Comparison of ENCODE assay signal across 10 cellular contexts in genomic region chr19:35002037-35002535, GRCh38. TPM values are rescaled to one million over a fixed set of nuclear protein-coding genes. Genes with fewer than 3 reads are reported as not detected.
A peak's percentile ranks its signal among the peaks of the same experiment; 100 is the strongest.
DNase-seq lines count a peak whose midpoint lies in the region; ATAC-seq and TF ChIP-seq lines count a peak whose summit lies in the region.
"Had no signal": no experiment of that assay in that cellular context is flagged by ENCODE, and none has a peak within 500 bp of the region (broad histone marks: within the 10 kb centered on the region; RNA-seq: fewer than 3 reads in every experiment).

No MANE protein-coding gene starts in this region.

- ATAC-seq in activated B cell treated with CpG ODN at 0.5 μM for 24 hours (ENCODE audit: low read depth) (no peak), esophagus mucosa (no peak)

- H3K36me3 Mint-ChIP-seq in activated T-cell treated with anti-CD3 and anti-CD28 coated beads, Interleukin-2, amount 50 U/mL, for 24 hours (ENCODE audit: low read depth) = peaks cover 62% of the 10 kb centered on the region
- peaks cover 27% of the 10 kb centered on the region for H3K36me3 Mint-ChIP-seq in activated B cell treated with CpG ODN at 0.5 μM for 24 hours (ENCODE audit: low read depth)

- H3K4me3 ChIP-seq in iPS-20b (ENCODE audit: low read length) (peak overlapping the region; percentile 100), subcutaneous abdominal adipose tissue (ENCODE audit: low read depth in 1 of 5, low read length in 5 of 5) (peak overlapping the region in 4 of 5 donors; percentile 40 to 94 (median 77))

- H3K9ac ChIP-seq in iPS-20b (ENCODE audit: low read depth, low read length) (peak overlapping the region; percentile 99; the same call in 1 of the 2 replicates), subcutaneous abdominal adipose tissue (ENCODE audit: low read length in 5 of 5) (peak overlapping the region in 3 of 5 donors; percentile 5 to 65 (median 51))

- H3K9me3 ChIP-seq in iPS-20b (ENCODE audit: insufficient read depth, low read depth, low read length) (no peaks in the 10 kb centered on the region), subcutaneous abdominal adipose tissue (ENCODE audit: control insufficient read depth in 5 of 5, low read length in 5 of 5) (no peaks in the 10 kb centered on the region)

- H3K27ac Mint-ChIP-seq in activated T-cell treated with anti-CD3 and anti-CD28 coated beads, Interleukin-2, amount 50 U/mL, for 24 hours = peak overlapping the region; percentile 96
- peak overlapping the region; percentile 84 for H3K27ac Mint-ChIP-seq in activated B cell treated with CpG ODN at 0.5 μM for 24 hours

- POLR2A ChIA-PET in activated B cell treated with CpG ODN at 0.5 μM for 24 hours (lab: Charles Lee) = interaction anchor here (0.7 to 3.0 kb wide), 2 partner anchors 12 to 84 kb away, joined by 4 to 25 read pairs; no protein-coding TSS in a partner anchor

- intact Hi-C loops in activated B cell treated with CpG ODN at 0.5 μM for 24 hours (cut with micrococcal nuclease) = no loop called here

- peaks cover 47% of the 10 kb centered on the region for H3K36me3 ChIP-seq in iPS-20b (ENCODE audit: insufficient read depth, low read depth, low read length)
- H3K36me3 ChIP-seq in subcutaneous abdominal adipose tissue (ENCODE audit: control insufficient read depth in 5 of 5, insufficient read depth in 5 of 5, low read length in 5 of 5) = peaks cover 0 to 26% (median 19%) of the 10 kb centered on the region in 5 donors

- H3K4me1 ChIP-seq in iPS-20b (ENCODE audit: insufficient read depth, low read length) = peaks cover 19% of the 10 kb centered on the region
- peaks cover 12 to 66% (median 44%) of the 10 kb centered on the region in 5 donors for H3K4me1 ChIP-seq in subcutaneous abdominal adipose tissue (ENCODE audit: control insufficient read depth in 5 of 5, insufficient read depth in 5 of 5, low read length in 5 of 5)

- no peak for TF ChIP-seq CTCF in activated B cell treated with CpG ODN at 0.5 μM for 24 hours (IDR thresholded peaks at IDR 0.05)

- H3K27me3 ChIP-seq in iPS-20b (ENCODE audit: insufficient read depth, low read length) (no peaks in the 10 kb centered on the region), subcutaneous abdominal adipose tissue (ENCODE audit: control insufficient read depth in 5 of 5, insufficient read depth in 4 of 5, low read length in 5 of 5) (no peaks in the 10 kb centered on the region)

- peak overlapping the region; percentile 97 for H3K4me3 Mint-ChIP-seq in activated T-cell treated with anti-CD3 and anti-CD28 coated beads, Interleukin-2, amount 50 U/mL, for 24 hours
- H3K4me3 Mint-ChIP-seq in activated B cell treated with CpG ODN at 0.5 μM for 24 hours = peak overlapping the region; percentile 87

- CTCF ChIA-PET in activated B cell treated with CpG ODN at 0.5 μM for 24 hours (lab: Charles Lee) = interaction anchor here (1.7 kb wide), 1 partner anchor 10 kb away, joined by 8 read pairs; no protein-coding TSS in a partner anchor

- no peak overlapping the region for H3K27ac ChIP-seq in iPS-20b (ENCODE audit: low read length)
- H3K27ac ChIP-seq in subcutaneous abdominal adipose tissue (ENCODE audit: low read depth, low read length) = no peak overlapping the region

- no peaks in the 10 kb centered on the region for H3K27me3 Mint-ChIP-seq in activated T-cell treated with anti-CD3 and anti-CD28 coated beads, Interleukin-2, amount 50 U/mL, for 24 hours
- no peaks in the 10 kb centered on the region for H3K27me3 Mint-ChIP-seq in activated B cell treated with CpG ODN at 0.5 μM for 24 hours

- no peak for DNase-seq in activated T-cell treated with anti-CD3 and anti-CD28 coated beads, Interleukin-2, amount 50 U/mL, for 24 hours
- no peak for DNase-seq in activated T-cell treated with anti-CD3 and anti-CD28 coated beads for 4 hours
- DNase-seq in activated B cell treated with CpG ODN at 0.5 μM for 24 hours = no peak
- DNase-seq in stimulated activated CD4-positive, alpha-beta T cell treated with anti-CD3 and anti-CD28 coated beads, Interleukin-2, amount 100 ng/mL, for 48 hours = no peak
- no peak for DNase-seq in NCI-H146 treated with DMSO at 0.1 percent for 48 hours (lab: John Stamatoyannopoulos, UW; ENCODE audit: unreplicated experiment)
- DNase-seq: NCI-H1105 had no signal

- peaks cover 68% of the 10 kb centered on the region for H3K4me1 Mint-ChIP-seq in activated T-cell treated with anti-CD3 and anti-CD28 coated beads, Interleukin-2, amount 50 U/mL, for 24 hours (ENCODE audit: low read depth)
- peaks cover 64% of the 10 kb centered on the region for H3K4me1 Mint-ChIP-seq in activated B cell treated with CpG ODN at 0.5 μM for 24 hours

- no peaks in the 10 kb centered on the region for H3K9me3 Mint-ChIP-seq in activated T-cell treated with anti-CD3 and anti-CD28 coated beads, Interleukin-2, amount 50 U/mL, for 24 hours
- H3K9me3 Mint-ChIP-seq in activated B cell treated with CpG ODN at 0.5 μM for 24 hours = no peaks in the 10 kb centered on the region

RNA-seq across cellular contexts. Expression of gene GRAMD1A, which starts 2.0 kb away (rescaled TPM):
- total RNA-seq in activated B cell treated with CpG ODN at 0.5 μM for 24 hours (52.9 and 54.4 TPM in 2 replicates), esophagus mucosa (11.8 TPM)

RNA-seq across cellular contexts. Expression of gene SCN1B, which starts 28.2 kb away (rescaled TPM):
- total RNA-seq in activated B cell treated with CpG ODN at 0.5 μM for 24 hours (0.34 and 0.47 TPM in 2 replicates), esophagus mucosa (0.88 TPM)

RNA-seq across cellular contexts. Expression of gene ZNF792, which starts 38.1 kb away (rescaled TPM):
- total RNA-seq in activated B cell treated with CpG ODN at 0.5 μM for 24 hours (4.8 and 4.9 TPM in 2 replicates), esophagus mucosa (1.8 TPM)

RNA-seq across cellular contexts. Expression of gene HPN, which starts 39.4 kb away (rescaled TPM):
- total RNA-seq in activated B cell treated with CpG ODN at 0.5 μM for 24 hours (not detected in 2 replicates), esophagus mucosa (not detected)
- total RNA-seq: pulmonary artery endothelial cell had no signal
